In the genomic region with DNA sequence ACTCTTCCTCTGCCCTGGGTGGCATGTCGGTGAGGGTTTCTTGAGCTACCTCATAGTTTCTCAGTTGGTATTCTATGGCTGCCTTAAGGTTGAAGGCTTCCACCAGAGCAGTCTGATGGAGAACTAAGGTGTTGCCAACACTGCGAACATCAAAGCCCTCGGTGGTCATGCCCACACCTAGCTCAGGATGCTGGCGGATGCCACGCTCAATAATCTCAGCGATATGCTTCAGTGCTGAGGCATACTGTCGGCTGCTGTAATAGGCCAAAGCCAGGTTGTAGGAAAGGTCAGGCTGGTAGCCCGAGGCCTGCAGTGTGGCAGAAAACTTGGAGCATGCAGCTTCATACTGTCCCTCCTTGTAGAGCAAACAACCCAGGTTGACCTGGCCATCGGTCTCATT, we compare ENCODE assay signal across 8 cellular contexts.
A peak's percentile ranks its signal among the peaks of the same experiment; 100 is the strongest.
DNase-seq lines count a peak whose midpoint lies in the region; TF ChIP-seq lines count a peak whose summit lies in the region.

No MANE protein-coding gene starts in this region.

- DNase-seq in SJCRH30 (no peak), fibroblast of mammary gland (ENCODE audit: low read depth) (no peak), NCI-H524 (lab: John Stamatoyannopoulos, UW) (no peak), ecto neural progenitor cell (ENCODE audit: low spot score) (no peak), NCI-H1694 treated with DMSO at 0.1 percent for 48 hours (lab: John Stamatoyannopoulos, UW) (no peak)
- DNase-seq in central memory CD4-positive, alpha-beta T cell, result no peak

- H3K4me1 ChIP-seq in SJCRH30 (no peaks in the 10 kb centered on the region), rectal smooth muscle tissue (ENCODE audit: control insufficient read depth, insufficient read depth, low read length) (no peaks in the 10 kb centered on the region)

- H3K9ac ChIP-seq in rectal smooth muscle tissue (ENCODE audit: low read length), result no peak overlapping the region

- H3K9me3 ChIP-seq in SJCRH30 (replicated peaks), result 0 out of 2 replicates have a peak, but pooled peaks cover 3% of the 10 kb centered on the region

- H3K27ac ChIP-seq in SJCRH30 (peak overlapping the region; percentile 96), rectal smooth muscle tissue (ENCODE audit: low read depth, low read length) (no peak overlapping the region)

- H3K4me3 ChIP-seq in GM08714 (ENCODE audit: low read length) (peak overlapping the region; percentile 71; the same call in 1 of the 2 replicates), SJCRH30 (peak overlapping the region; percentile 87), fibroblast of mammary gland (ENCODE audit: control insufficient read depth, low read depth, low read length) (peak overlapping the region; percentile 96), rectal smooth muscle tissue (ENCODE audit: low read length) (peak overlapping the region; percentile 73)

- H3K27me3 ChIP-seq in SJCRH30 (no peaks in the 10 kb centered on the region), rectal smooth muscle tissue (ENCODE audit: control insufficient read depth, insufficient read depth, low read length) (no peaks in the 10 kb centered on the region)

- no peak for TF ChIP-seq CTCF in fibroblast of mammary gland (conservative IDR thresholded peaks at IDR 0.05; ENCODE audit: control insufficient read depth, insufficient read depth, low read depth, low read length)

- no peaks in the 10 kb centered on the region; the same call in 1 of the 2 replicates for H3K36me3 ChIP-seq in SJCRH30
- H3K36me3 ChIP-seq in rectal smooth muscle tissue (ENCODE audit: control insufficient read depth, insufficient read depth, low read length), result no peaks in the 10 kb centered on the region
